ENCODE assay signal across 1 cellular context in the genomic region with DNA sequence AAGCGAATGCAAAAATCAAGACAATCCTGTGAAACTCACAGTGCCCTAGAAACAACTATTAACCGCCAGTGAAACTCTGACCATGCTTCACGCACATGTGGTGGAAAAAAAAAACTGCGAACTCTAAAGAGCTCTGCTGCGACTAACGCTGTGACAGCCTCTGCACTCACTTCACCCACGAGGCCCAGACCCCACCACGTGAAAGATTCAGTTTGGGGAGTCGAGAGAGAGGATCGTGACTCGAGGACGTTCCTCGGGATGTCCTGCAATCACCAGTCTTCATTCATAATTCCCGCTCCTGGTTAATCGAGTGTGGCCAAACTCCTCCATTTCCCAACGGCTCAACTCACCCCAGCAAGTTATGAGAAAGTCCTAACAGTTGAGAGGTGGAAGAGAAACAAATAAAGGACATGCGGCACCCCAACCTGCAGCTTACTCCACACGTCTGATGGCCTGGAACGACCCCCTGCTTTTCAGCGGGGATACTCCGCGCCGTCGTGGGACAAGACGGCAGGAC.
TF ChIP-seq lines count a peak whose summit lies in the region.

No MANE protein-coding gene starts in this region.

TF ChIP-seq in K562, 482 proteins besides CTCF, POLR2A, EP300 and RAD21 (continued from another document):
- TF ChIP-seq ZNF384 (IDR thresholded peaks at IDR 0.05; ENCODE audit: low read depth, low read length) (peak; percentile 35; the same call in 1 of the 2 replicates), GATA2 (CRISPR knock-in tag; IDR thresholded peaks at IDR 0.05) (no peak), TRIM28 (IDR thresholded peaks at IDR 0.05) (no peak), ZNF316 (IDR thresholded peaks at IDR 0.05) (no peak), ELF2 (CRISPR knock-in tag; IDR thresholded peaks at IDR 0.05) (no peak)
- TF ChIP-seq, protein P1, sequence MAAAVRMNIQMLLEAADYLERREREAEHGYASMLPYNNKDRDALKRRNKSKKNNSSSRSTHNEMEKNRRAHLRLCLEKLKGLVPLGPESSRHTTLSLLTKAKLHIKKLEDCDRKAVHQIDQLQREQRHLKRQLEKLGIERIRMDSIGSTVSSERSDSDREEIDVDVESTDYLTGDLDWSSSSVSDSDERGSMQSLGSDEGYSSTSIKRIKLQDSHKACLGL (CRISPR knock-in tag; IDR thresholded peaks at IDR 0.05; ENCODE audit: borderline replicate concordance, poor library complexity, severe bottlenecking), result peak; percentile 41
TF ChIP-seq in K562: peak in this region for 16.
